In the genomic region with DNA sequence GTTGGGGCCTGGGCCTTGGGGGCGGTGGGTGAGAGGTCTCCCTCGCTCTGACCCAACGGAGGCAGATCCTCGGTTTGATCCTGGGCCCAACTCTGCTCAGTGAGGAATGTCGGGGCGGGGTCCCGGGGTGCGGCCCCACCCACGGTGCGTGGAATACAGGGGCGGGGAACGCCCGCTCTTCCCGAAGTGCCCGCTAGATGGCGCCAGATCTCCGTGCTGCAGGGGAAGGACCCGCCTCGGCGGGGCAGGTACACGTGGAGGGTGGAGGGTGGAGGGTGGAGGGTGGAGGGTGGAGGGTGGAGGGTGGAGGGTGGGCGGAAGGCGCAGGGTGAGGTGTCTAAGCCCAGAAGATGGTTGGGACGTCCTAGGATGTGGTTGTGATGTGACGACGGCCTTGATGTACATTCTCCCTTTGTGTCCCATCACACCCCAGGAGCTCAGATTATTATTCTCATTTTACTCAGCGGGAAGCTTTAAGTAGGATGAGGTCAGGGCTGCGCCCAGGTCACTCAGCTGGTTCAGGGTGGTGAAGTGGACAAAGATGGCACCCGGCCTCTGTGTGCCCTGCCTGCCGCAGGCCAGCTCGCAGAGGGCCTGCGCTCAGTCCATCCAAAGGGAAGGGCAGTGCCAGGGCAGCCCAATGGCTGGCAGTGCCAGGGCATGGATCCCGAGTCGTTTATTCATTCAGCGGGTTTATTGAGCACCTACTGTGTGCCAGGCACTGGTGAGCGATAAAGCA, we compare ENCODE assay signal across 8 cellular contexts. TPM values are rescaled to one million over a fixed set of nuclear protein-coding genes. Genes with fewer than 3 reads are reported as not detected.
DNase-seq lines count a peak whose midpoint lies in the region; ATAC-seq and TF ChIP-seq lines count a peak whose summit lies in the region.

No MANE protein-coding gene starts in this region.

- TF ChIP-seq CTCF in A673 (conservative IDR thresholded peaks at IDR 0.05; ENCODE audit: low read depth, low read length) (peak; percentile 74), coronary artery (IDR thresholded peaks at IDR 0.05) (peak; percentile 95)

- DNase-seq in A673 (ENCODE audit: low spot score) (peak; percentile 86), NCI-H345 (lab: John Stamatoyannopoulos, UW) (peak; percentile 81), coronary artery (ENCODE audit: low spot score) (no peak), lung microvascular endothelial cell (ENCODE audit: low read depth in 2 of 2) (peak; percentile 38 to 61)
- peak; percentile 83 to 90 for DNase-seq in activated CD4-positive, alpha-beta T cell treated with anti-CD3 and anti-CD28 coated beads, Interleukin-2, amount 50 U/mL, for 24 hours (ENCODE audit: low read depth in 1 of 2, low spot score in 1 of 2)
- DNase-seq in stimulated activated CD8-positive, alpha-beta memory T cell treated with anti-CD3 and anti-CD28 coated beads, Interleukin-15, amount 100 ng/mL, for 24 hours (ENCODE audit: low read depth): peak; percentile 92

- no peak for TF ChIP-seq POLR2A in GM18505 (IDR thresholded peaks at IDR 0.05; ENCODE audit: borderline replicate concordance, extremely low read depth, insufficient read depth, insufficient read length)

- CTCF ChIA-PET in A673 (lab: Charles Lee): interaction anchor here (0.6 to 0.7 kb wide), 5 partner anchors 9 to 625 kb away, joined by 3 to 9 read pairs (median 5); no protein-coding TSS in a partner anchor

- no peaks in the 10 kb centered on the region for H3K27me3 ChIP-seq in A673 (replicated peaks; ENCODE audit: insufficient read depth, low read depth, low read length, poor library complexity)

- H3K27ac ChIP-seq in A673 (ENCODE audit: low read depth, low read length, poor library complexity, severe bottlenecking): no peak overlapping the region
- peak overlapping the region in 1 of 2 donors; percentile 27 for H3K27ac ChIP-seq in coronary artery

- H3K4me3 ChIP-seq in A673 (ENCODE audit: low read depth, low read length, poor library complexity, severe bottlenecking) (peak overlapping the region; percentile 27), coronary artery (peak overlapping the region; percentile 56)

- H3K9me3 ChIP-seq in A673 (ENCODE audit: low read depth, low read length, poor library complexity, severe bottlenecking): no peaks in the 10 kb centered on the region

- no TSS peak for BruUV-seq in A673 (replicated peaks; lab: Mats Ljungman, UMichigan)

- H3K36me3 ChIP-seq in A673 (ENCODE audit: insufficient read depth, low read length, poor library complexity, severe bottlenecking): no peaks in the 10 kb centered on the region

- no peaks in the 10 kb centered on the region for H3K4me1 ChIP-seq in A673 (ENCODE audit: insufficient read depth, low read length, poor library complexity, severe bottlenecking)

- intact Hi-C loops in A673 (cut with micrococcal nuclease; ENCODE audit: unreplicated experiment): loop anchor here (1.0 to 10.0 kb wide), 7 partner anchors 64 to 706 kb away; partner anchors contain the start of genes IRGM and RBM22

- POLR2A ChIA-PET in A673 (lab: Charles Lee; ENCODE audit: low non-redundant PET): no interaction called here

- peak; percentile 61 for ATAC-seq in GM18505 (IDR thresholded peaks at IDR 0.05; ENCODE audit: unreplicated experiment)
- ATAC-seq in HG02981 (IDR thresholded peaks at IDR 0.05; ENCODE audit: unreplicated experiment): peak; percentile 76

RNA-seq across cellular contexts. Expression of gene RPS14, which starts 9.4 kb away (rescaled TPM):
- total RNA-seq in A673 (2021) (1,789 and 1,909 TPM in 2 replicates), lung microvascular endothelial cell (2,426 and 2,980 TPM in 2 replicates)

RNA-seq across cellular contexts. Expression of gene CD74, which starts 46.3 kb away (rescaled TPM):
- total RNA-seq in A673 (2021): not detected in 2 replicates
- total RNA-seq in lung microvascular endothelial cell: 2.0 and 5.8 TPM in 2 replicates

RNA-seq across cellular contexts. Expression of gene NDST1, which starts 48.9 kb away (rescaled TPM):
- total RNA-seq in A673 (2021) (44.0 and 46.7 TPM in 2 replicates), lung microvascular endothelial cell (22.6 and 27.5 TPM in 2 replicates)
